Comparison of ENCODE assay signal across 9 cellular contexts in the genomic region with DNA sequence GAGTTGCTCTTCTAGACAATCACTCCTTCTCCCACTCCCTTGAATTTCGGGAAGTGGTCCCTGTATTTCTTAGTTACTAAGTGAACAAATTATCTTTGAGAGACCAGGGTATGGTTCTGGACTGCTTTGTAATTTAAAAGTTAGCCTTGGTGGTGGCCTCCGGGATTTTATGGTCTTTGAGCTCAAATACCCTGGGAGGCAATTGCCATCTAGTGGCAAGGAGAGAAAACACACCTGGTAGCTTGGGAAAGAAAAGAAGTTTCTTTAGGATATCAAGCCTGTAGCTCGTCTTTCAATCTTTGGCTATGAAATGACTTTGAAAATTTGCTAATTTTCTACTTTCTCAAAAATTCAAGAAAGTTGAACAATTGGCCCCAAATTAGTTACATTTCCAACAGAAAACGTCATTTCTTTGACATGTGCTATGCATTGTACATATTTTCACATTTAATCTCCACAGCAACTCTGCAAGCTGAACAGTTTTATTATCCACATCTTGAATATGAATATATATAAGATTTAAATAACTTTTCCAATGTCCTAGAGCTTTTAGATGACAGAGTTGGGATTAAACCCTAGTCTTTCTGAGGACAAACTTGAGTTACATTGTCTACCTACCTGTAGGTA. TPM values are rescaled to one million over a fixed set of nuclear protein-coding genes. Genes with fewer than 3 reads are reported as not detected.
A peak's percentile ranks its signal among the peaks of the same experiment; 100 is the strongest.
DNase-seq lines count a peak whose midpoint lies in the region; ATAC-seq and TF ChIP-seq lines count a peak whose summit lies in the region.
"Had no signal": no experiment of that assay in that cellular context is flagged by ENCODE, and none has a peak within 500 bp of the region (broad histone marks: within the 10 kb centered on the region; RNA-seq: fewer than 3 reads in every experiment).

No MANE protein-coding gene starts in this region.

- no peaks in the 10 kb centered on the region for H4K20me1 ChIP-seq in neural cell (ENCODE audit: insufficient read depth)

- H3K9ac ChIP-seq in neural cell (ENCODE audit: low read length), result no peak overlapping the region

- no peak overlapping the region for H3K4me2 ChIP-seq in neural cell (ENCODE audit: low read length)

- no peaks in the 10 kb centered on the region for H3K9me2 ChIP-seq in neural cell (ENCODE audit: insufficient read depth, low read length)

- TF ChIP-seq RAD21 in neural cell (conservative IDR thresholded peaks at IDR 0.05), result peak; percentile 56

- peak; percentile 56; the same call in 2 of the 3 replicates for ATAC-seq in RWPE2 (ENCODE audit: low read depth)

- H3F3A ChIP-seq in neural cell (ENCODE audit: insufficient read depth, low read length, poor library complexity, severe bottlenecking), result no peaks in the 10 kb centered on the region

- H3K36me3 ChIP-seq in RWPE2 (ENCODE audit: low read depth) (no peaks in the 10 kb centered on the region), neural cell (ENCODE audit: insufficient read depth, low read length) (no peaks in the 10 kb centered on the region)

- no peaks in the 10 kb centered on the region for H3K27me3 ChIP-seq in RWPE2 (ENCODE audit: insufficient read depth, poor library complexity, severe bottlenecking)
- no peaks in the 10 kb centered on the region for H3K27me3 ChIP-seq in neural cell (ENCODE audit: insufficient read depth, low read depth, low read length)

- no peaks in the 10 kb centered on the region for H3K79me2 ChIP-seq in neural cell (replicated peaks; ENCODE audit: insufficient read depth, low read length)

- no peak for TF ChIP-seq EP300 in neural cell (conservative IDR thresholded peaks at IDR 0.05; ENCODE audit: poor library complexity, severe bottlenecking)

- H3K4me3 ChIP-seq in RWPE2 (ENCODE audit: severe bottlenecking) (no peak overlapping the region), epithelial cell of proximal tubule (ENCODE audit: low read depth, low read length) (no peak overlapping the region), neural cell (ENCODE audit: low read length) (no peak overlapping the region)

- H3K9me3 ChIP-seq in RWPE2 (ENCODE audit: severe bottlenecking) (no peaks in the 10 kb centered on the region), neural cell (ENCODE audit: low read length) (no peaks in the 10 kb centered on the region)

- no peaks in the 10 kb centered on the region for H3K4me1 ChIP-seq in RWPE2 (ENCODE audit: insufficient read depth, poor library complexity, severe bottlenecking)

- TF ChIP-seq CTCF in RWPE2 (IDR thresholded peaks at IDR 0.05; ENCODE audit: poor library complexity, severe bottlenecking) (peak; percentile 95), epithelial cell of proximal tubule (conservative IDR thresholded peaks at IDR 0.05; ENCODE audit: low read depth, low read length) (peak; percentile 95), neural cell (IDR thresholded peaks at IDR 0.05; ENCODE audit: poor library complexity, severe bottlenecking) (peak; percentile 53)

- peak; percentile 29 for DNase-seq in NCI-H1436 (lab: John Stamatoyannopoulos, UW)
- DNase-seq in NCI-H1436 treated with DMSO at 0.1 percent for 48 hours (lab: John Stamatoyannopoulos, UW), result no peak
- DNase-seq in GM19240 (ENCODE audit: insufficient read length, low spot score), result peak; percentile 5
- DNase-seq in HT-29 (ENCODE audit: low spot score), result peak; percentile 68
- no peak for DNase-seq in RWPE2 (ENCODE audit: low spot score)
- peak; percentile 2 for DNase-seq in epithelial cell of proximal tubule (ENCODE audit: low read depth)
- no peak for DNase-seq in ecto neural progenitor cell (ENCODE audit: low spot score)

- H3K27ac ChIP-seq in RWPE2 (ENCODE audit: poor library complexity, severe bottlenecking), result no peak overlapping the region
- H3K27ac ChIP-seq in neural cell (ENCODE audit: low read length), result no peak overlapping the region

- no peak overlapping the region for H2AFZ ChIP-seq in neural cell (ENCODE audit: low read depth, low read length)

TF ChIP-seq in neural cell, 6 proteins besides CTCF, POLR2A, EP300 and RAD21:
- TF ChIP-seq SMC3 (conservative IDR thresholded peaks at IDR 0.05; ENCODE audit: poor library complexity) (peak; percentile 36), REST (IDR thresholded peaks at IDR 0.05; ENCODE audit: borderline replicate concordance) (no peak), TAF1 (IDR thresholded peaks at IDR 0.05; ENCODE audit: low read depth) (no peak), EZH2 (IDR thresholded peaks at IDR 0.05; ENCODE audit: borderline replicate concordance, insufficient read depth, low read length, poor library complexity, severe bottlenecking) (no peak), POLR2AphosphoS5 (IDR thresholded peaks at IDR 0.05) (no peak), MXI1 (conservative IDR thresholded peaks at IDR 0.05; ENCODE audit: poor library complexity, severe bottlenecking) (no peak)

RNA-seq across cellular contexts. Expression of gene MMP27, which starts 39.1 kb away (rescaled TPM):
- total RNA-seq in HT-29 (2014; rRNA removed; shearing (Covaris generic)), result not detected in 2 replicates
- not detected in 2 replicates for total RNA-seq in epithelial cell of proximal tubule
- not detected in 2 replicates for polyA plus RNA-seq in neural cell
- polyA minus RNA-seq in neural cell, result not detected in 2 replicates
- total RNA-seq: CD8-positive, alpha-beta memory T cell had no signal
- polyA plus RNA-seq: CD8-positive, alpha-beta memory T cell had no signal

RNA-seq across cellular contexts. Expression of gene MMP20, which starts 41.3 kb away (rescaled TPM):
- total RNA-seq in HT-29 (2014; rRNA removed; shearing (Covaris generic)), result not detected in 2 replicates
- not detected in 2 replicates for total RNA-seq in epithelial cell of proximal tubule
- polyA plus RNA-seq in neural cell, result not detected in 2 replicates
- not detected in 2 replicates for polyA minus RNA-seq in neural cell
- total RNA-seq: CD8-positive, alpha-beta memory T cell had no signal
- polyA plus RNA-seq: CD8-positive, alpha-beta memory T cell had no signal

RNA-seq across cellular contexts. Expression of gene MMP8, which starts 58.3 kb away (rescaled TPM):
- total RNA-seq in HT-29 (2014; rRNA removed; shearing (Covaris generic)), result not detected in 2 replicates
- not detected in 2 replicates for total RNA-seq in epithelial cell of proximal tubule
- not detected in 2 replicates for polyA plus RNA-seq in neural cell
- not detected in 2 replicates for polyA minus RNA-seq in neural cell
- total RNA-seq: CD8-positive, alpha-beta memory T cell had no signal
- polyA plus RNA-seq: CD8-positive, alpha-beta memory T cell had no signal

Comparison
In these comparisons a context has a peak if more than half of its experiments do, and no peak if none do; other contexts are left out.
1. DNase-seq: peak in NCI-H1436 (single experiment), GM19240 (single experiment), HT-29 (single experiment) and epithelial cell of proximal tubule (single experiment); none in NCI-H1436 treated with DMSO at 0.1 percent for 48 hours (single experiment), RWPE2 (single experiment) and ecto neural progenitor cell (single experiment).
2. Peak in every context shown above with its lines, with median percentiles within 50 percentile points of each other: CTCF ChIP-seq.